ENCODE assay signal across 21 cellular contexts in genomic region chrX:130174937-130175336, GRCh38. TPM values are rescaled to one million over a fixed set of nuclear protein-coding genes. Genes with fewer than 3 reads are reported as not detected.
DNase-seq lines count a peak whose midpoint lies in the region; ATAC-seq and TF ChIP-seq lines count a peak whose summit lies in the region.
"Had no signal": no experiment of that assay in that cellular context is flagged by ENCODE, and none has a peak within 500 bp of the region (broad histone marks: within the 10 kb centered on the region; RNA-seq: fewer than 3 reads in every experiment).

No MANE protein-coding gene starts in this region.

- peaks cover 35% of the 10 kb centered on the region for H3K4me1 ChIP-seq in CD8-positive, alpha-beta T cell (ENCODE audit: insufficient read depth, low read length)
- H3K4me1 ChIP-seq in PC-3 (ENCODE audit: insufficient read depth, low read length), result peaks cover 20% of the 10 kb centered on the region

- no peaks in the 10 kb centered on the region for H3K9me3 ChIP-seq in CD8-positive, alpha-beta T cell (ENCODE audit: low read length)
- no peaks in the 10 kb centered on the region for H3K9me3 ChIP-seq in PC-3 (ENCODE audit: low read length)

- CTCF ChIA-PET in CD8-positive, alpha-beta T cell (lab: Charles Lee), result interaction anchor here (1.5 kb wide), 1 partner anchor 95 kb away, joined by 3 read pairs; no protein-coding TSS in a partner anchor
- CTCF ChIA-PET in PC-3 (lab: Charles Lee), result no interaction called here

- H3K4me1 Mint-ChIP-seq in T-helper 2 cell treated with Interferon-gamma antibody and Interleukin-4, amounts not matched to agents 5 μg/mL and 100 μg/mL, for 36 hours (ENCODE audit: low read depth), result peaks cover 52% of the 10 kb centered on the region
- peaks cover 65% of the 10 kb centered on the region for H3K4me1 Mint-ChIP-seq in CD8-positive, alpha-beta T cell (ENCODE audit: low read depth)
- H3K4me1 Mint-ChIP-seq in activated T-helper 1 cell treated with anti-CD3 and anti-CD28 coated beads, Interleukin-12 subunit alpha, Interleukin-12 subunit beta, Interleukin-2, Interleukin-4 antibody, amounts not matched to agents 30 ng/mL and 10 ng/mL and 1 ng/mL, durations not matched to agents 14 hours and 24 hours and 36 hours (ENCODE audit: low read depth), result peaks cover 50% of the 10 kb centered on the region
- H3K4me1 Mint-ChIP-seq in naive thymus-derived CD8-positive, alpha-beta T cell, result peaks cover 14 to 64% (median 63%) of the 10 kb centered on the region in 4 donors
- H3K4me1 Mint-ChIP-seq: endodermal cell had no signal

- H3F3A ChIP-seq in PC-3 (ENCODE audit: low read length, unreplicated experiment), result no peaks in the 10 kb centered on the region

- peaks cover 38% of the 10 kb centered on the region for H3K36me3 Mint-ChIP-seq in T-helper 2 cell treated with Interferon-gamma antibody and Interleukin-4, amounts not matched to agents 5 μg/mL and 100 μg/mL, for 36 hours (ENCODE audit: low read depth)
- peaks cover 21% of the 10 kb centered on the region for H3K36me3 Mint-ChIP-seq in CD8-positive, alpha-beta T cell
- peaks cover 21% of the 10 kb centered on the region for H3K36me3 Mint-ChIP-seq in activated T-helper 1 cell treated with anti-CD3 and anti-CD28 coated beads, Interleukin-12 subunit alpha, Interleukin-12 subunit beta, Interleukin-2, Interleukin-4 antibody, amounts not matched to agents 30 ng/mL and 10 ng/mL and 1 ng/mL, durations not matched to agents 14 hours and 24 hours and 36 hours (ENCODE audit: low read depth)
- H3K36me3 Mint-ChIP-seq in naive thymus-derived CD8-positive, alpha-beta T cell, result peaks cover 0 to 12% (median 0%) of the 10 kb centered on the region in 3 donors
- H3K36me3 Mint-ChIP-seq: type B pancreatic cell had no signal

- peak overlapping the region; percentile 90 for H3K27ac Mint-ChIP-seq in T-helper 2 cell treated with Interferon-gamma antibody and Interleukin-4, amounts not matched to agents 5 μg/mL and 100 μg/mL, for 36 hours
- peak overlapping the region; percentile 95 for H3K27ac Mint-ChIP-seq in CD8-positive, alpha-beta T cell
- no peak overlapping the region for H3K27ac Mint-ChIP-seq in activated T-helper 1 cell treated with anti-CD3 and anti-CD28 coated beads, Interleukin-12 subunit alpha, Interleukin-12 subunit beta, Interleukin-2, Interleukin-4 antibody, amounts not matched to agents 30 ng/mL and 10 ng/mL and 1 ng/mL, durations not matched to agents 14 hours and 24 hours and 36 hours
- H3K27ac Mint-ChIP-seq in naive thymus-derived CD8-positive, alpha-beta T cell, result peak overlapping the region in 9 of 10 donors; percentile 45 to 94 (median 80)
- H3K27ac Mint-ChIP-seq: endodermal cell; stimulated activated naive B cell treated with anti-CD40 and anti-IgM and Interleukin-4, amounts not matched to agents 10 μg/mL and 1 μg/mL and 100 μg/mL, for 72 hours; type B pancreatic cell had no signal

- no peak overlapping the region for H2AFZ ChIP-seq in PC-3 (ENCODE audit: low read length)

- no peaks in the 10 kb centered on the region for H3K27me3 Mint-ChIP-seq in T-helper 2 cell treated with Interferon-gamma antibody and Interleukin-4, amounts not matched to agents 5 μg/mL and 100 μg/mL, for 36 hours (ENCODE audit: low read depth)
- no peaks in the 10 kb centered on the region for H3K27me3 Mint-ChIP-seq in CD8-positive, alpha-beta T cell (ENCODE audit: low read depth)
- no peaks in the 10 kb centered on the region for H3K27me3 Mint-ChIP-seq in activated T-helper 1 cell treated with anti-CD3 and anti-CD28 coated beads, Interleukin-12 subunit alpha, Interleukin-12 subunit beta, Interleukin-2, Interleukin-4 antibody, amounts not matched to agents 30 ng/mL and 10 ng/mL and 1 ng/mL, durations not matched to agents 14 hours and 24 hours and 36 hours (ENCODE audit: insufficient read depth)
- H3K27me3 Mint-ChIP-seq in naive thymus-derived CD8-positive, alpha-beta T cell, result no peaks in the 10 kb centered on the region

- no peak for DNase-seq in T-helper 2 cell treated with Interferon-gamma antibody and Interleukin-4, amounts not matched to agents 5 μg/mL and 100 μg/mL, for 36 hours (ENCODE audit: low spot score)
- DNase-seq in T-helper 2 cell (no peak), PC-3 (no peak), RKO (ENCODE audit: low spot score) (no peak), COR-L47 (lab: John Stamatoyannopoulos, UW) (no peak)
- DNase-seq in CD8-positive, alpha-beta T cell, result no peak
- no peak for DNase-seq in activated T-helper 1 cell treated with anti-CD3 and anti-CD28 coated beads, Interleukin-12 subunit alpha, Interleukin-12 subunit beta, Interleukin-2, Interleukin-4 antibody, amounts not matched to agents 30 ng/mL and 10 ng/mL and 1 ng/mL, durations not matched to agents 14 hours and 24 hours and 36 hours (ENCODE audit: low spot score)
- no peak for DNase-seq in naive thymus-derived CD8-positive, alpha-beta T cell
- DNase-seq: 8988T; endodermal cell; kidney glomerular epithelial cell; mesendoderm; NCI-H1417 treated with DMSO at 0.1 percent for 48 hours; NCI-H2171; NCI-H82; RPMI8226; stimulated activated CD4-positive, alpha-beta T cell treated with anti-CD3 and anti-CD28 coated beads, Interleukin-12 subunit alpha, Interleukin-12 subunit beta, amount 100 ng/mL, for 4 hours; stimulated activated naive B cell treated with anti-CD40 and anti-IgM and Interleukin-4, amounts not matched to agents 10 μg/mL and 1 μg/mL and 100 μg/mL, for 72 hours had no signal

- ATAC-seq in CD8-positive, alpha-beta T cell, result no peak
- ATAC-seq in naive thymus-derived CD8-positive, alpha-beta T cell, result no peak
- no peak for ATAC-seq in PC-3
- ATAC-seq: HCT116; stimulated activated naive B cell treated with anti-CD40 and anti-IgM and Interleukin-4, amounts not matched to agents 10 μg/mL and 1 μg/mL and 100 μg/mL, for 72 hours had no signal

- POLR2A ChIA-PET in CD8-positive, alpha-beta T cell (lab: Charles Lee), result no interaction called here
- POLR2A ChIA-PET in naive thymus-derived CD8-positive, alpha-beta T cell (lab: Charles Lee), result no interaction called here
- POLR2A ChIA-PET in PC-3 (lab: Charles Lee; ENCODE audit: unreplicated experiment), result no interaction called here

- H3K9me3 Mint-ChIP-seq in T-helper 2 cell treated with Interferon-gamma antibody and Interleukin-4, amounts not matched to agents 5 μg/mL and 100 μg/mL, for 36 hours, result no peaks in the 10 kb centered on the region
- H3K9me3 Mint-ChIP-seq in CD8-positive, alpha-beta T cell, result no peaks in the 10 kb centered on the region
- no peaks in the 10 kb centered on the region for H3K9me3 Mint-ChIP-seq in activated T-helper 1 cell treated with anti-CD3 and anti-CD28 coated beads, Interleukin-12 subunit alpha, Interleukin-12 subunit beta, Interleukin-2, Interleukin-4 antibody, amounts not matched to agents 30 ng/mL and 10 ng/mL and 1 ng/mL, durations not matched to agents 14 hours and 24 hours and 36 hours
- peaks cover 0 to 2% (median 0%) of the 10 kb centered on the region in 9 donors for H3K9me3 Mint-ChIP-seq in naive thymus-derived CD8-positive, alpha-beta T cell
- H3K9me3 Mint-ChIP-seq: type B pancreatic cell had no signal

- H3K27ac ChIP-seq in CD8-positive, alpha-beta T cell (ENCODE audit: low read depth, low read length), result no peak overlapping the region
- no peak overlapping the region for H3K27ac ChIP-seq in PC-3 (ENCODE audit: low read length)

- no peaks in the 10 kb centered on the region for H3K36me3 ChIP-seq in CD8-positive, alpha-beta T cell (ENCODE audit: insufficient read depth, low read length)
- no peaks in the 10 kb centered on the region for H3K36me3 ChIP-seq in PC-3 (ENCODE audit: low read depth, low read length)

- H3K4me2 ChIP-seq in PC-3 (ENCODE audit: low read length), result no peak overlapping the region

- H3K27me3 ChIP-seq in CD8-positive, alpha-beta T cell (ENCODE audit: insufficient read depth, low read length), result no peaks in the 10 kb centered on the region
- H3K27me3 ChIP-seq in PC-3 (ENCODE audit: low read length), result no peaks in the 10 kb centered on the region

- no peak for TF ChIP-seq CTCF in CD8-positive, alpha-beta T cell (IDR thresholded peaks at IDR 0.05)
- no peak for TF ChIP-seq CTCF in PC-3 (conservative IDR thresholded peaks at IDR 0.05; ENCODE audit: low read depth, low read length)

- no peaks in the 10 kb centered on the region for H3K9me2 ChIP-seq in PC-3 (replicated peaks; ENCODE audit: low read length)

- H3K79me2 ChIP-seq in PC-3 (ENCODE audit: low read length), result no peaks in the 10 kb centered on the region

- peak overlapping the region; percentile 92 for H3K4me3 Mint-ChIP-seq in T-helper 2 cell treated with Interferon-gamma antibody and Interleukin-4, amounts not matched to agents 5 μg/mL and 100 μg/mL, for 36 hours
- peak overlapping the region; percentile 35 for H3K4me3 Mint-ChIP-seq in CD8-positive, alpha-beta T cell
- H3K4me3 Mint-ChIP-seq in activated T-helper 1 cell treated with anti-CD3 and anti-CD28 coated beads, Interleukin-12 subunit alpha, Interleukin-12 subunit beta, Interleukin-2, Interleukin-4 antibody, amounts not matched to agents 30 ng/mL and 10 ng/mL and 1 ng/mL, durations not matched to agents 14 hours and 24 hours and 36 hours, result peak overlapping the region; percentile 45
- H3K4me3 Mint-ChIP-seq in naive thymus-derived CD8-positive, alpha-beta T cell, result peak overlapping the region in 8 of 10 donors; percentile 22 to 88 (median 44)
- H3K4me3 Mint-ChIP-seq: endodermal cell, type B pancreatic cell had no signal

- intact Hi-C loops in CD8-positive, alpha-beta T cell (cut with DNase I, micrococcal nuclease), result loop anchor here (5.0 to 10.0 kb wide), 4 partner anchors 93 to 410 kb away; partner anchors contain the start of gene BCORL1 (in 1 of the 2)
- intact Hi-C loops in activated T-helper 1 cell treated with anti-CD3 and anti-CD28 coated beads, Interleukin-12 subunit alpha, Interleukin-12 subunit beta, Interleukin-2, Interleukin-4 antibody, amounts not matched to agents 30 ng/mL and 10 ng/mL and 1 ng/mL, durations not matched to agents 14 hours and 24 hours and 36 hours (cut with micrococcal nuclease), result loop anchor here (5.0 to 10.0 kb wide), 2 partner anchors 268 to 390 kb away; partner anchors contain the start of gene UTP14A
- intact Hi-C loops in PC-3 (cut with micrococcal nuclease), result no loop called here

- BruUV-seq in PC-3 (replicated peaks; lab: Mats Ljungman, UMichigan), result no TSS peak

- no peak overlapping the region for H3K4me3 ChIP-seq in CD8-positive, alpha-beta T cell (ENCODE audit: low read depth, low read length)
- no peak overlapping the region for H3K4me3 ChIP-seq in PC-3 (ENCODE audit: low read length)

- H3K9ac ChIP-seq in PC-3 (ENCODE audit: low read length), result no peak overlapping the region

- H4K20me1 ChIP-seq in PC-3 (ENCODE audit: low read length), result no peaks in the 10 kb centered on the region

RNA-seq across cellular contexts. Expression of gene RAB33A, which starts 3.2 kb away (rescaled TPM):
- total RNA-seq in CD8-positive, alpha-beta T cell, result 1 to 10 TPM; 9.2 to 9.7 TPM
- 20.5 and 21.5 TPM in 2 replicates for total RNA-seq in activated T-helper 1 cell treated with anti-CD3 and anti-CD28 coated beads, Interleukin-12 subunit alpha, Interleukin-12 subunit beta, Interleukin-2, Interleukin-4 antibody, amounts not matched to agents 30 ng/mL and 10 ng/mL and 1 ng/mL, durations not matched to agents 14 hours and 24 hours and 36 hours
- total RNA-seq in naive thymus-derived CD8-positive, alpha-beta T cell, result 10 to 100 TPM; 14.5 to 16.7 TPM
- polyA plus RNA-seq in naive thymus-derived CD8-positive, alpha-beta T cell, result 10 to 100 TPM; 10.6 to 21.1 (median 10.9) TPM
- total RNA-seq in PC-3 (2014; rRNA removed), result not detected in 2 replicates
- total RNA-seq: endodermal cell, HT-29 had no signal

RNA-seq across cellular contexts. Expression of gene AIFM1, which starts 9.3 kb away (rescaled TPM):
- total RNA-seq in CD8-positive, alpha-beta T cell, result 1 to 10 TPM; 4.4 to 4.9 TPM
- 46.0 and 50.2 TPM in 2 replicates for total RNA-seq in activated T-helper 1 cell treated with anti-CD3 and anti-CD28 coated beads, Interleukin-12 subunit alpha, Interleukin-12 subunit beta, Interleukin-2, Interleukin-4 antibody, amounts not matched to agents 30 ng/mL and 10 ng/mL and 1 ng/mL, durations not matched to agents 14 hours and 24 hours and 36 hours
- 10 to 100 TPM; 25.1 to 26.3 TPM for total RNA-seq in naive thymus-derived CD8-positive, alpha-beta T cell
- polyA plus RNA-seq in naive thymus-derived CD8-positive, alpha-beta T cell, result 10 to 100 TPM; 27.8 to 36.9 (median 32.8) TPM
- 51.8 and 57.7 TPM in 2 replicates for total RNA-seq in PC-3 (2014; rRNA removed)

Comparison
In these comparisons a context has a peak if more than half of its experiments do, and no peak if none do; other contexts are left out.
1. H3K4me3 Mint-ChIP-seq: peak in every context shown above with its lines; median percentile 92 in T-helper 2 cell treated with Interferon-gamma antibody and Interleukin-4, amounts not matched to agents 5 μg/mL and 100 μg/mL, for 36 hours; 45 in activated T-helper 1 cell treated with anti-CD3 and anti-CD28 coated beads, Interleukin-12 subunit alpha, Interleukin-12 subunit beta, Interleukin-2, Interleukin-4 antibody, amounts not matched to agents 30 ng/mL and 10 ng/mL and 1 ng/mL, durations not matched to agents 14 hours and 24 hours and 36 hours; 44 in naive thymus-derived CD8-positive, alpha-beta T cell; 35 in CD8-positive, alpha-beta T cell.